9 cellular contexts compared by ENCODE assay signal in the genomic region with DNA sequence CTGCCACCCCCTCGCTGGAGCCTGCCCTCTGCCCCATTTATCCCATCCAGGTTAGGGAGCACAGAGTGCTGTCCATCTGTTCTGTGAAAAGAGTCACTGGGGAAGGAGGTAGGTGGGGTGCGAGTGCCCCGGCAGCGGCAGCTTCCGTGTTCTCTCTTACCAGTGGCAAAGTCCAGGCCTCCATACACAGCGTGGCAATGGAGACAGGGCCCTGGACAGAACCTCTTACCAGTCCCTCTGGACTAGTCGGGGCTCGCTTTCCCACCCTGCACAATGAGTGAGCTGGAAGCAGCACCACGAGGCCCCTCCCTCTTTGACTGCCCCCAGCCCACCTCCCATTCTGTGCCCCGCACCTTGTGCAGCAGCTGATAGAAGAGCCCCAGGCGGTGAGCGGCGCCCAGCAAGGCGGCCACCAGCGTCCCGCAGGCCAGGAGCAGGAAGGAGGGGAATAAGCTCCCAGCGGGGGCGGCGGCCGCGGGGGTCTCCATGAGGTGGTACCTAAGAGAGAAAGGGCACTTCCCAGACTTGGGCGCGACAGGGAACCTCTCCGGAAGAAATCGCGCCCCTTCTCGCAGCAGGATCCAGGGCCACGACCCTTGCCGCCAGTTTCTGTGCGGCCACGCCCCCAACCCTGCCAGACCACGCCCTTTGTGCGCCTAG. TPM values are rescaled to one million over a fixed set of nuclear protein-coding genes. Genes with fewer than 3 reads are reported as not detected.
A peak's percentile ranks its signal among the peaks of the same experiment; 100 is the strongest.
DNase-seq lines count a peak whose midpoint lies in the region; ATAC-seq and TF ChIP-seq lines count a peak whose summit lies in the region.
"Had no signal": no experiment of that assay in that cellular context is flagged by ENCODE, and none has a peak within 500 bp of the region (broad histone marks: within the 10 kb centered on the region; RNA-seq: fewer than 3 reads in every experiment).

No MANE protein-coding gene starts in this region.

- no peak overlapping the region for H2BK12ac ChIP-seq in trophoblast cell (ENCODE audit: low read length)

- H2BK5ac ChIP-seq in trophoblast cell (ENCODE audit: low read depth, low read length, poor library complexity), result peak overlapping the region; percentile 4

- H2AK5ac ChIP-seq in trophoblast cell (ENCODE audit: low read length), result no peak overlapping the region

- peak overlapping the region; percentile 5 for H3K4ac ChIP-seq in trophoblast cell (ENCODE audit: low read depth, low read length)

- H3K27me3 ChIP-seq in CD4-positive, alpha-beta T cell (ENCODE audit: control insufficient read depth, insufficient read depth, low read length), result no peaks in the 10 kb centered on the region
- H3K27me3 ChIP-seq in HAP-1 (ENCODE audit: low read depth) (no peaks in the 10 kb centered on the region), trophoblast cell (ENCODE audit: insufficient read depth, low read length) (no peaks in the 10 kb centered on the region)

- ATAC-seq in CD4-positive, alpha-beta T cell (ENCODE audit: poor library complexity), result no peak
- no peak for ATAC-seq in WTC11
- no peak for ATAC-seq in HG02610 (IDR thresholded peaks at IDR 0.05; ENCODE audit: unreplicated experiment)

- H3K36me3 ChIP-seq in HAP-1 (replicated peaks) (peaks cover 20% of the 10 kb centered on the region), trophoblast cell (ENCODE audit: control insufficient read depth in 1 of 2, insufficient read depth in 2 of 2, low read length in 2 of 2) (peaks cover 27 to 29% of the 10 kb centered on the region in 2 experiments)

- DNase-seq in CD4-positive, alpha-beta T cell, result peak in 3 of 10 experiments; percentile 14 to 73 (median 14)
- DNase-seq in HAP-1 (ENCODE audit: low spot score in 2 of 2) (no peak), WTC11 (ENCODE audit: low spot score) (no peak), globus pallidus (ENCODE audit: low spot score) (peak; percentile 24), trophoblast cell (no peak)
- no peak for DNase-seq in activated CD8-positive, alpha-beta memory T cell treated with anti-CD3 and anti-CD28 coated beads, Interleukin-2, amount 50 U/mL, for 48 hours
- no peak for DNase-seq in activated CD4-positive, alpha-beta T cell treated with anti-CD3 and anti-CD28 coated beads, Interleukin-2, amount 50 U/mL, for 4 hours

- CTCF ChIA-PET in CD4-positive, alpha-beta T cell (lab: Charles Lee), result no interaction called here
- CTCF ChIA-PET in WTC11 (lab: Charles Lee), result interaction anchor here (1.0 to 4.2 kb wide), 7 partner anchors 10 to 108 kb away, joined by 3 to 59 read pairs (median 7); no protein-coding TSS in a partner anchor

- peak overlapping the region; percentile 91 for H4K91ac ChIP-seq in trophoblast cell (ENCODE audit: low read depth, low read length)

- H4K12ac ChIP-seq in trophoblast cell (ENCODE audit: low read depth, low read length), result no peak overlapping the region

- H3K9me3 Mint-ChIP-seq in CD4-positive, alpha-beta T cell, result no peaks in the 10 kb centered on the region
- no peaks in the 10 kb centered on the region for H3K9me3 Mint-ChIP-seq in WTC11

- H3K4me1 Mint-ChIP-seq in CD4-positive, alpha-beta T cell (ENCODE audit: low read depth), result peaks cover 41% of the 10 kb centered on the region
- peaks cover 5% of the 10 kb centered on the region; the same call in 1 of the 2 replicates for H3K4me1 Mint-ChIP-seq in WTC11

- H3K4me2 ChIP-seq in trophoblast cell (ENCODE audit: low read length), result peak overlapping the region; percentile 65

- H3K4me3 ChIP-seq in HAP-1 (peak overlapping the region; percentile 69), trophoblast cell (ENCODE audit: low read depth, low read length) (peak overlapping the region; percentile 92)

- H3K27ac ChIP-seq in CD4-positive, alpha-beta T cell (ENCODE audit: low read depth, low read length), result peak overlapping the region; percentile 87
- peak overlapping the region; percentile 84 for H3K27ac ChIP-seq in trophoblast cell (ENCODE audit: low read depth, low read length)

- intact Hi-C loops in CD4-positive, alpha-beta T cell (cut with DNase I, micrococcal nuclease), result loop anchor here in 1 of 2 experiments (1.0 kb wide), 1 partner anchor 32 kb away; no protein-coding TSS in a partner anchor

- H4K8ac ChIP-seq in trophoblast cell (ENCODE audit: low read depth, low read length), result peak overlapping the region; percentile 81

- H3K4me3 Mint-ChIP-seq in CD4-positive, alpha-beta T cell, result peak overlapping the region; percentile 99
- peak overlapping the region; percentile 99 for H3K4me3 Mint-ChIP-seq in WTC11

- peak overlapping the region; percentile 43 for H3K18ac ChIP-seq in trophoblast cell (ENCODE audit: low read length)

- H3K27ac Mint-ChIP-seq in CD4-positive, alpha-beta T cell, result peak overlapping the region; percentile 96
- peak overlapping the region; percentile 100 for H3K27ac Mint-ChIP-seq in WTC11

- H3K14ac ChIP-seq in trophoblast cell (ENCODE audit: low read length), result peak overlapping the region; percentile 85

- no peak overlapping the region for H3K23ac ChIP-seq in trophoblast cell (ENCODE audit: low read length)

- H3K27me3 Mint-ChIP-seq in CD4-positive, alpha-beta T cell, result no peaks in the 10 kb centered on the region
- no peaks in the 10 kb centered on the region; the same call in 1 of the 2 replicates for H3K27me3 Mint-ChIP-seq in WTC11 (ENCODE audit: low read depth)

- peaks cover 12% of the 10 kb centered on the region for H3K79me1 ChIP-seq in trophoblast cell (ENCODE audit: low read length)

- H3K9ac ChIP-seq in trophoblast cell (ENCODE audit: low read length), result peak overlapping the region; percentile 38

- H3K4me1 ChIP-seq in HAP-1 (peaks cover 13% of the 10 kb centered on the region), trophoblast cell (ENCODE audit: control insufficient read depth in 1 of 2, insufficient read depth in 2 of 2, low read length in 2 of 2) (peaks cover 0 to 5% of the 10 kb centered on the region in 2 experiments)

- in situ Hi-C loops in HAP-1 (cut with MboI; ENCODE audit: low sequenced_read_pairs), result no loop called here

- H3K36me3 Mint-ChIP-seq in CD4-positive, alpha-beta T cell (ENCODE audit: low read depth), result peaks cover 47% of the 10 kb centered on the region
- peaks cover 20% of the 10 kb centered on the region for H3K36me3 Mint-ChIP-seq in WTC11

- POLR2A ChIA-PET in CD4-positive, alpha-beta T cell (lab: Charles Lee), result interaction anchor here (0.7 to 3.6 kb wide), 5 partner anchors 17 to 294 kb away, joined by 3 to 14 read pairs (median 3); a partner anchor contains a TSS
- POLR2A ChIA-PET in WTC11 (lab: Charles Lee), result no interaction called here

- peaks cover 2% of the 10 kb centered on the region for H3K79me2 ChIP-seq in trophoblast cell (ENCODE audit: control insufficient read depth, insufficient read depth, low read length, poor library complexity)

- no CpG with 5 or more reads among the region's 33 CpGs for WGBS in trophoblast cell (ENCODE audit: extremely low coverage, insufficient coverage, insufficient read length)

- no peak overlapping the region for H2BK120ac ChIP-seq in trophoblast cell (ENCODE audit: insufficient read depth, low read length, poor library complexity)

- H2AFZ ChIP-seq in trophoblast cell (ENCODE audit: insufficient read depth, low read length, poor library complexity), result peak overlapping the region; percentile 85

- TF ChIP-seq CTCF in CD4-positive, alpha-beta T cell (IDR thresholded peaks at IDR 0.05), result no peak
- no peak for TF ChIP-seq CTCF in WTC11 (IDR thresholded peaks at IDR 0.05)

- no peaks in the 10 kb centered on the region for H3K9me3 ChIP-seq in CD4-positive, alpha-beta T cell (ENCODE audit: control insufficient read depth, low read length)
- H3K9me3 ChIP-seq in HAP-1 (no peaks in the 10 kb centered on the region), trophoblast cell (ENCODE audit: insufficient read depth, low read depth, low read length) (no peaks in the 10 kb centered on the region)

TF ChIP-seq in WTC11, 78 proteins besides CTCF, POLR2A, EP300 and RAD21:
- TF ChIP-seq ZNF416 (CRISPR knock-in tag; IDR thresholded peaks at IDR 0.05), result 0 out of 2 replicates have a peak, but pooled peaks have one; percentile 30
- TF ChIP-seq ZNF423 (CRISPR knock-in tag; IDR thresholded peaks at IDR 0.05), result 0 out of 2 replicates have a peak, but pooled peaks have one; percentile 22
- 0 out of 2 replicates have a peak, but pooled peaks have one; percentile 32 for TF ChIP-seq FOXP1 (CRISPR knock-in tag; IDR thresholded peaks at IDR 0.05; ENCODE audit: borderline replicate concordance)
- TF ChIP-seq, protein P1, sequence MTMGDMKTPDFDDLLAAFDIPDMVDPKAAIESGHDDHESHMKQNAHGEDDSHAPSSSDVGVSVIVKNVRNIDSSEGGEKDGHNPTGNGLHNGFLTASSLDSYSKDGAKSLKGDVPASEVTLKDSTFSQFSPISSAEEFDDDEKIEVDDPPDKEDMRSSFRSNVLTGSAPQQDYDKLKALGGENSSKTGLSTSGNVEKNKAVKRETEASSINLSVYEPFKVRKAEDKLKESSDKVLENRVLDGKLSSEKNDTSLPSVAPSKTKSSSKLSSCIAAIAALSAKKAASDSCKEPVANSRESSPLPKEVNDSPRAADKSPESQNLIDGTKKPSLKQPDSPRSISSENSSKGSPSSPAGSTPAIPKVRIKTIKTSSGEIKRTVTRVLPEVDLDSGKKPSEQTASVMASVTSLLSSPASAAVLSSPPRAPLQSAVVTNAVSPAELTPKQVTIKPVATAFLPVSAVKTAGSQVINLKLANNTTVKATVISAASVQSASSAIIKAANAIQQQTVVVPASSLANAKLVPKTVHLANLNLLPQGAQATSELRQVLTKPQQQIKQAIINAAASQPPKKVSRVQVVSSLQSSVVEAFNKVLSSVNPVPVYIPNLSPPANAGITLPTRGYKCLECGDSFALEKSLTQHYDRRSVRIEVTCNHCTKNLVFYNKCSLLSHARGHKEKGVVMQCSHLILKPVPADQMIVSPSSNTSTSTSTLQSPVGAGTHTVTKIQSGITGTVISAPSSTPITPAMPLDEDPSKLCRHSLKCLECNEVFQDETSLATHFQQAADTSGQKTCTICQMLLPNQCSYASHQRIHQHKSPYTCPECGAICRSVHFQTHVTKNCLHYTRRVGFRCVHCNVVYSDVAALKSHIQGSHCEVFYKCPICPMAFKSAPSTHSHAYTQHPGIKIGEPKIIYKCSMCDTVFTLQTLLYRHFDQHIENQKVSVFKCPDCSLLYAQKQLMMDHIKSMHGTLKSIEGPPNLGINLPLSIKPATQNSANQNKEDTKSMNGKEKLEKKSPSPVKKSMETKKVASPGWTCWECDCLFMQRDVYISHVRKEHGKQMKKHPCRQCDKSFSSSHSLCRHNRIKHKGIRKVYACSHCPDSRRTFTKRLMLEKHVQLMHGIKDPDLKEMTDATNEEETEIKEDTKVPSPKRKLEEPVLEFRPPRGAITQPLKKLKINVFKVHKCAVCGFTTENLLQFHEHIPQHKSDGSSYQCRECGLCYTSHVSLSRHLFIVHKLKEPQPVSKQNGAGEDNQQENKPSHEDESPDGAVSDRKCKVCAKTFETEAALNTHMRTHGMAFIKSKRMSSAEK (CRISPR knock-in tag; IDR thresholded peaks at IDR 0.05; ENCODE audit: borderline replicate concordance), result no peak

RNA-seq across cellular contexts. Expression of a gene that starts 17.5 kb away (rescaled TPM):
- under 1 TPM in 1 of 2 experiments, not detected in 1; 0.22 TPM for total RNA-seq in CD4-positive, alpha-beta T cell
- total RNA-seq in WTC11 (2021), result 15.0 to 21.9 TPM (median 19.6 TPM) in 3 replicates
- 72.8 and 76.1 TPM in 2 replicates for polyA plus RNA-seq in trophoblast cell (2013)

RNA-seq across cellular contexts. Expression of a gene that starts 42.7 kb away (rescaled TPM):
- not detected for total RNA-seq in CD4-positive, alpha-beta T cell
- not detected in 3 replicates for total RNA-seq in WTC11 (2021)
- not detected in 2 replicates for polyA plus RNA-seq in trophoblast cell (2013)
- total RNA-seq: NCI-H460 had no signal

Comparison
In these comparisons a context has a peak if more than half of its experiments do, and no peak if none do; other contexts are left out.
1. RNA of a gene that starts 17.5 kb away (total RNA-seq): 15.0 to 21.9 TPM in WTC11; 0.22 TPM in CD4-positive, alpha-beta T cell; every median in the first group is over 10 times any median in the second.